Comparison of ENCODE assay signal across 8 cellular contexts in genomic region chr11:107549253-107549953, GRCh38. TPM values are rescaled to one million over a fixed set of nuclear protein-coding genes. Genes with fewer than 3 reads are reported as not detected.
DNase-seq lines count a peak whose midpoint lies in the region; ATAC-seq and TF ChIP-seq lines count a peak whose summit lies in the region.

No MANE protein-coding gene starts in this region.

- WGBS in SK-N-SH (ENCODE audit: low lambda C conversion rate) = 72% methylated on average over 6 of the region's 6 CpGs

- peak; percentile 80 for TF ChIP-seq CTCF in GM06990 (IDR thresholded peaks at IDR 0.05; ENCODE audit: insufficient read depth, low read length, poor library complexity, severe bottlenecking)
- peak; percentile 94 for TF ChIP-seq CTCF in SK-N-SH (IDR thresholded peaks at IDR 0.05)

- peaks cover 20% of the 10 kb centered on the region for H3F3A ChIP-seq in SK-N-SH (replicated peaks; ENCODE audit: insufficient read depth)

- H3K9me2 ChIP-seq in SK-N-SH = no peaks in the 10 kb centered on the region

- H3K79me2 ChIP-seq in SK-N-SH (ENCODE audit: insufficient read depth) = no peaks in the 10 kb centered on the region

- no peak overlapping the region for H3K9ac ChIP-seq in SK-N-SH

- peak; percentile 83 for TF ChIP-seq RAD21 in SK-N-SH (IDR thresholded peaks at IDR 0.05; ENCODE audit: low read length)

- ATAC-seq in HG03469 (IDR thresholded peaks at IDR 0.05; ENCODE audit: unreplicated experiment) (peak; percentile 48), HG02763 (IDR thresholded peaks at IDR 0.05; ENCODE audit: unreplicated experiment) (no peak)
- peak; percentile 70 for ATAC-seq in naive thymus-derived CD4-positive, alpha-beta T cell

- CTCF ChIA-PET in SK-N-SH (lab: Yijun Ruan, JAX) = interaction anchor here (0.6 to 9.1 kb wide), 38 partner anchors 8 to 1096 kb away, joined by 3 to 110 read pairs (median 4); partner anchors contain the start of genes ALKBH8 and ELMOD1
- CTCF ChIA-PET in naive thymus-derived CD4-positive, alpha-beta T cell (lab: Charles Lee) = interaction anchor here (0.6 to 4.0 kb wide), 8 partner anchors 9 to 1071 kb away, joined by 3 to 25 read pairs (median 4); no protein-coding TSS in a partner anchor

- H3K4me1 ChIP-seq in SK-N-SH (ENCODE audit: control insufficient read depth in 1 of 2, insufficient read depth in 2 of 2, low read depth in 1 of 2, low read length in 1 of 2) = peaks cover 0 to 6% of the 10 kb centered on the region in 2 experiments; a peak in 2 of 4 replicates
- H3K4me1 ChIP-seq in naive thymus-derived CD4-positive, alpha-beta T cell (ENCODE audit: control insufficient read depth in 2 of 2, insufficient read depth in 2 of 2, low read length in 2 of 2) = no peaks in the 10 kb centered on the region

- H3K27ac Mint-ChIP-seq in naive thymus-derived CD4-positive, alpha-beta T cell = no peak overlapping the region

- peaks cover 0 to 5% (median 0%) of the 10 kb centered on the region in 7 donors for H3K4me1 Mint-ChIP-seq in naive thymus-derived CD4-positive, alpha-beta T cell

- no peak for TF ChIP-seq EP300 in SK-N-SH (IDR thresholded peaks at IDR 0.05; ENCODE audit: borderline replicate concordance in 1 of 2, low read depth in 1 of 2, low read length in 1 of 2)

- H3K27me3 ChIP-seq in GM06990 (replicated peaks; ENCODE audit: control insufficient read depth, insufficient read depth, low read length) (no peaks in the 10 kb centered on the region), SK-N-SH (ENCODE audit: insufficient read depth) (no peaks in the 10 kb centered on the region)
- no peaks in the 10 kb centered on the region for H3K27me3 ChIP-seq in naive thymus-derived CD4-positive, alpha-beta T cell (ENCODE audit: control insufficient read depth in 2 of 2, insufficient read depth in 2 of 2, low read length in 2 of 2)

- H3K4me3 ChIP-seq in GM06990 (replicated peaks; ENCODE audit: low read depth, low read length) (no peak overlapping the region), SK-N-SH (ENCODE audit: low read depth in 2 of 2, low read length in 1 of 2) (no peak overlapping the region; a peak in 1 of 4 replicates)
- H3K4me3 ChIP-seq in naive thymus-derived CD4-positive, alpha-beta T cell (ENCODE audit: low read length) = no peak overlapping the region

- intact Hi-C loops in naive thymus-derived CD4-positive, alpha-beta T cell (cut with micrococcal nuclease) = loop anchor here (1.0 kb wide), 5 partner anchors 16 to 349 kb away; partner anchors contain the start of gene ALKBH8 (in 2 of the 2)

- H3K36me3 Mint-ChIP-seq in naive thymus-derived CD4-positive, alpha-beta T cell = peaks cover 8 to 52% (median 15%) of the 10 kb centered on the region in 5 donors

- H3K27me3 Mint-ChIP-seq in naive thymus-derived CD4-positive, alpha-beta T cell = no peaks in the 10 kb centered on the region

- POLR2A ChIA-PET in SK-N-SH (lab: Yijun Ruan, JAX) = no interaction called here
- POLR2A ChIA-PET in naive thymus-derived CD4-positive, alpha-beta T cell (lab: Charles Lee) = interaction anchor here (0.6 to 1.0 kb wide), 3 partner anchors 37 to 92 kb away, joined by 3 to 4 read pairs (median 3); partner anchors contain the start of gene CWF19L2

- no peak overlapping the region for H3K27ac ChIP-seq in SK-N-SH (ENCODE audit: low read depth in 2 of 2, low read length in 1 of 2)
- H3K27ac ChIP-seq in naive thymus-derived CD4-positive, alpha-beta T cell (ENCODE audit: low read depth, low read length) = no peak overlapping the region

- no peak overlapping the region for H2AFZ ChIP-seq in SK-N-SH (ENCODE audit: low read depth)

- no peak overlapping the region for H3K4me3 Mint-ChIP-seq in naive thymus-derived CD4-positive, alpha-beta T cell

- H3K4me2 ChIP-seq in SK-N-SH = no peak overlapping the region

- DNase-seq in AG20443 (ENCODE audit: low spot score) = peak; percentile 49
- DNase-seq in GM06990 (ENCODE audit: extremely low read depth, insufficient read length) = peak; percentile 12
- peak; percentile 24 for DNase-seq in SK-N-SH
- DNase-seq in effector CD4-positive, alpha-beta T cell = peak; percentile 20
- peak in 7 of 9 donors; percentile 7 to 46 (median 37) for DNase-seq in naive thymus-derived CD4-positive, alpha-beta T cell
- no peak for DNase-seq in NK-92 treated with Interleukin-12 subunit alpha and Interleukin-12 subunit beta, amount 100 ng/mL, for 24 hours (lab: John Stamatoyannopoulos, UW)

- H3K9me3 Mint-ChIP-seq in naive thymus-derived CD4-positive, alpha-beta T cell = no peaks in the 10 kb centered on the region

- no peaks in the 10 kb centered on the region for H4K20me1 ChIP-seq in SK-N-SH (ENCODE audit: insufficient read depth)

- H3K9me3 ChIP-seq in SK-N-SH = no peaks in the 10 kb centered on the region
- H3K9me3 ChIP-seq in naive thymus-derived CD4-positive, alpha-beta T cell (ENCODE audit: control insufficient read depth in 2 of 3, low read length in 3 of 3) = no peaks in the 10 kb centered on the region

- H3K36me3 ChIP-seq in GM06990 (ENCODE audit: control insufficient read depth, insufficient read depth, low read length) = peaks cover 3% of the 10 kb centered on the region
- peaks cover 27 to 52% of the 10 kb centered on the region in 2 experiments for H3K36me3 ChIP-seq in SK-N-SH (replicated peaks in 1 of 2; ENCODE audit: control insufficient read depth in 1 of 2, insufficient read depth in 2 of 2, low read length in 1 of 2)
- peaks cover 0 to 31% (median 4%) of the 10 kb centered on the region in 3 experiments for H3K36me3 ChIP-seq in naive thymus-derived CD4-positive, alpha-beta T cell (ENCODE audit: control insufficient read depth in 2 of 3, insufficient read depth in 3 of 3, low read length in 3 of 3)

TF ChIP-seq in SK-N-SH, 30 proteins besides CTCF, POLR2A, EP300 and RAD21:
- TF ChIP-seq ZBTB33 (IDR thresholded peaks at IDR 0.05; ENCODE audit: borderline replicate concordance, low read depth) (no peak), SMC3 (IDR thresholded peaks at IDR 0.05; ENCODE audit: low read depth, low read length) (peak; percentile 63), YY1 (IDR thresholded peaks at IDR 0.05; ENCODE audit: low read depth) (no peak)

RNA-seq across cellular contexts. Expression of gene ALKBH8, which starts 16.1 kb away (rescaled TPM):
- polyA plus RNA-seq in SK-N-SH (2012; rRNA removed) = 2.4 and 3.5 TPM in 2 replicates
- 4.0 and 4.1 TPM in 2 replicates for polyA plus RNA-seq in SK-N-SH (2012; cell fraction: cytosol; rRNA removed)
- polyA plus RNA-seq in SK-N-SH (2012; cell fraction: nucleus; rRNA removed) = 1.9 and 4.6 TPM in 2 replicates
- 10 to 100 TPM in 4 of 5 experiments, 1 to 10 TPM in 1; 9.5 to 19.1 (median 12.6) TPM for total RNA-seq in naive thymus-derived CD4-positive, alpha-beta T cell
- 10 to 100 TPM in 1 of 2 donors, 1 to 10 TPM in 1; 9.4 to 11.6 TPM for polyA plus RNA-seq in naive thymus-derived CD4-positive, alpha-beta T cell

RNA-seq across cellular contexts. Expression of gene ELMOD1, which starts 41.5 kb away (rescaled TPM):
- polyA plus RNA-seq in SK-N-SH (2012; rRNA removed) = not detected in 2 replicates
- 0.03 and 0.06 TPM in 2 replicates for polyA plus RNA-seq in SK-N-SH (2012; cell fraction: cytosol; rRNA removed)
- polyA plus RNA-seq in SK-N-SH (2012; cell fraction: nucleus; rRNA removed) = 0.06 TPM in 1 of 2 replicates, not detected in the other
- not detected for total RNA-seq in naive thymus-derived CD4-positive, alpha-beta T cell
- not detected for polyA plus RNA-seq in naive thymus-derived CD4-positive, alpha-beta T cell
